In the genomic region with DNA sequence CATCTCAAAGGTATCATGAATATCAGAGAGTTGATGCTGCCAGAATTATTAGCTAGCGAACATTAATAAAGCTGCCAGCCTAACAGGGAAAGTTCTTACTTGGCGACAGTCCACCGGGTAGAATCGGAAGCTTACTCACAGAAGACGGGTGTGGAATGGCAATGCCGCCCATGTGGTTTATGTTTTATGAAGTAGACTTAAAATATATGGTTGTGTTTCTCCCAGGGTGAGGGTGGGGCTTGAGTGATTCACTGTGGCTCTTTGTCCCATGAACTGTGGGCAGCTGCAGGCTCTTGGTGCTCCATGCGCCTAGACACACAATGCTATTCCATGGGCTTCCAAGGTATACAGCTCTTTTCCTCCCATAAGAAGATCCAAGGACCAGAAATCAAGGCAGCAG, we compare ENCODE assay signal across 17 cellular contexts.
"Had no signal": no experiment of that assay in that cellular context is flagged by ENCODE, and none has a peak within 500 bp of the region (broad histone marks: within the 10 kb centered on the region; RNA-seq: fewer than 3 reads in every experiment).

No MANE protein-coding gene starts in this region.

- H3K27ac ChIP-seq: gastroesophageal sphincter, lower lobe of right lung, sigmoid colon, spleen had no signal

- H3K36me3 ChIP-seq: gastroesophageal sphincter, lower lobe of right lung, sigmoid colon, spleen had no signal

- H3K9me3 ChIP-seq: gastroesophageal sphincter, lower lobe of right lung, sigmoid colon, spleen had no signal

- H3K27me3 ChIP-seq: gastroesophageal sphincter, sigmoid colon, spleen had no signal

- ATAC-seq: activated CD8-positive, alpha-beta T cell treated with anti-CD3 and anti-CD28 coated beads for 36 hours; activated T-helper 17 cell treated with anti-CD3 and anti-CD28 coated beads, Interleukin-2, amount 50 U/mL, for 72 hours; gastroesophageal sphincter; left cardiac atrium; lower lobe of right lung had no signal

- H3K4me3 ChIP-seq: gastroesophageal sphincter, lower lobe of right lung, sigmoid colon, spleen had no signal

- DNase-seq: activated CD4-positive, alpha-beta T cell treated with anti-CD3 and anti-CD28 coated beads, Interleukin-2, amount 10 ng/mL, durations not matched to agents 24 days and 14 days; activated CD4-positive, CD25-positive, alpha-beta regulatory T cell; activated CD8-positive, alpha-beta T cell treated with anti-CD3 and anti-CD28 coated beads for 36 hours; activated naive CD4-positive, alpha-beta T cell; activated naive CD8-positive, alpha-beta T cell treated with anti-CD3 and anti-CD28 coated beads, Interleukin-2, amount 10 ng/mL, durations not matched to agents 7 days and 5 days; activated T-cell treated with anti-CD3 and anti-CD28 coated beads, Interleukin-2, amount 50 U/mL, for 1 hour; left cardiac atrium; lower lobe of right lung; nephron progenitor cell; nucleus accumbens; posterior cingulate gyrus; sigmoid colon; spleen; stimulated activated naive B cell treated with anti-CD40 and anti-IgM and Interleukin-4, amounts not matched to agents 10 μg/mL and 1 μg/mL and 100 μg/mL, for 72 hours; T-helper 9 cell had no signal

- H3K4me1 ChIP-seq: gastroesophageal sphincter, lower lobe of right lung, spleen had no signal
